In genomic region chr2:47172922-47173695, GRCh38 we compare ENCODE assay signal across 10 cellular contexts. TPM values are rescaled to one million over a fixed set of nuclear protein-coding genes. Genes with fewer than 3 reads are reported as not detected.
A peak's percentile ranks its signal among the peaks of the same experiment; 100 is the strongest.
DNase-seq lines count a peak whose midpoint lies in the region; ATAC-seq and TF ChIP-seq lines count a peak whose summit lies in the region.
"Had no signal": no experiment of that assay in that cellular context is flagged by ENCODE, and none has a peak within 500 bp of the region (broad histone marks: within the 10 kb centered on the region; RNA-seq: fewer than 3 reads in every experiment).

No MANE protein-coding gene starts in this region.

- DNase-seq in heart right ventricle (no peak), left cardiac atrium (no peak), astrocyte of the spinal cord (ENCODE audit: low read depth, low spot score) (no peak), mesenchymal stem cell (no peak), uterus (no peak), omental fat pad (ENCODE audit: low spot score) (no peak)
- DNase-seq in effector CD4-positive, alpha-beta T cell: no peak
- DNase-seq: activated CD4-positive, alpha-beta T cell treated with anti-CD3 and anti-CD28 coated beads for 1 hour had no signal

- no peak overlapping the region for H2BK12ac ChIP-seq in mesenchymal stem cell (ENCODE audit: low read length in 2 of 2)

- H3K27ac ChIP-seq in heart right ventricle (peak overlapping the region in 4 of 10 donors; percentile 10 to 99 (median 97)), mesenchymal stem cell (ENCODE audit: low read length, poor library complexity, severe bottlenecking) (peak overlapping the region; percentile 22), uterus (peak overlapping the region; percentile 99)

- no peak overlapping the region for H3K23ac ChIP-seq in mesenchymal stem cell (ENCODE audit: low read length in 2 of 2)

- ATAC-seq in heart right ventricle (no peak), left cardiac atrium (no peak), HG03469 (IDR thresholded peaks at IDR 0.05; ENCODE audit: unreplicated experiment) (no peak), omental fat pad (ENCODE audit: low FRiP score) (no peak)

- TF ChIP-seq POLR2A in uterus (IDR thresholded peaks at IDR 0.05): no peak

- no peak overlapping the region for H3K14ac ChIP-seq in mesenchymal stem cell (ENCODE audit: low read length in 2 of 2)

- peak overlapping the region; percentile 41 for H3K4me2 ChIP-seq in mesenchymal stem cell (ENCODE audit: low read length, poor library complexity, severe bottlenecking)

- H3K4me1 ChIP-seq in heart right ventricle (peaks cover 3 to 73% (median 67%) of the 10 kb centered on the region in 9 donors), mesenchymal stem cell (ENCODE audit: control insufficient read depth, insufficient read depth, low read depth, low read length) (no peaks in the 10 kb centered on the region), uterus (peaks cover 7 to 11% of the 10 kb centered on the region in 2 donors)

- H3K18ac ChIP-seq in mesenchymal stem cell (ENCODE audit: low read depth in 1 of 2, low read length in 2 of 2): no peak overlapping the region

- no peak overlapping the region for H2BK120ac ChIP-seq in mesenchymal stem cell (ENCODE audit: low read depth, low read length)

- H2AK5ac ChIP-seq in mesenchymal stem cell (ENCODE audit: low read length, severe bottlenecking): no peak overlapping the region

- H3K4ac ChIP-seq in mesenchymal stem cell (ENCODE audit: low read depth in 1 of 2, low read length in 2 of 2): no peak overlapping the region

- H4K91ac ChIP-seq in mesenchymal stem cell (ENCODE audit: low read length): no peak overlapping the region

- H3K27me3 ChIP-seq in heart right ventricle: no peaks in the 10 kb centered on the region
- no peaks in the 10 kb centered on the region for H3K27me3 ChIP-seq in mesenchymal stem cell (ENCODE audit: control insufficient read depth in 1 of 2, insufficient read depth in 1 of 2, low read length in 2 of 2)
- no peaks in the 10 kb centered on the region for H3K27me3 ChIP-seq in uterus

- H2BK5ac ChIP-seq in mesenchymal stem cell (ENCODE audit: low read depth, low read length, poor library complexity, severe bottlenecking): no peak overlapping the region

- no peak overlapping the region for H2AFZ ChIP-seq in mesenchymal stem cell (ENCODE audit: low read depth, low read length)

- intact Hi-C loops in heart right ventricle (cut with DNase I): loop anchor here in 2 of 10 donors (5.0 kb wide), 1 partner anchor 86 kb away; no protein-coding TSS in a partner anchor
- intact Hi-C loops in left cardiac atrium (cut with DNase I): no loop called here
- intact Hi-C loops in uterus (cut with DNase I; ENCODE audit: low total_unique reads): no loop called here

- TF ChIP-seq CTCF in heart right ventricle (IDR thresholded peaks at IDR 0.05) (no peak), astrocyte of the spinal cord (IDR thresholded peaks at IDR 0.05; ENCODE audit: low read depth, low read length) (no peak), uterus (IDR thresholded peaks at IDR 0.05) (no peak), omental fat pad (IDR thresholded peaks at IDR 0.05) (no peak)

- H3K9me3 ChIP-seq in heart right ventricle (no peaks in the 10 kb centered on the region), mesenchymal stem cell (ENCODE audit: control insufficient read depth, low read length) (no peaks in the 10 kb centered on the region), uterus (no peaks in the 10 kb centered on the region)

- peaks cover 3% of the 10 kb centered on the region for H3K79me1 ChIP-seq in mesenchymal stem cell (replicated peaks; ENCODE audit: low read length, poor library complexity, severe bottlenecking)

- peak overlapping the region; percentile 99 for H3K9ac ChIP-seq in mesenchymal stem cell (ENCODE audit: low read length)

- no peak overlapping the region for H2BK15ac ChIP-seq in mesenchymal stem cell (ENCODE audit: low read depth, poor library complexity, severe bottlenecking)

- H4K8ac ChIP-seq in mesenchymal stem cell (ENCODE audit: low read length): no peak overlapping the region

- H3K4me3 ChIP-seq in heart right ventricle (peak overlapping the region in 7 of 10 donors; percentile 1 to 96 (median 79)), astrocyte of the spinal cord (ENCODE audit: low read depth, low read length) (peak overlapping the region; percentile 76), mesenchymal stem cell (ENCODE audit: insufficient read depth in 1 of 2, low read depth in 1 of 2, low read length in 2 of 2) (peak overlapping the region in 1 of 2 experiments; percentile 92), uterus (peak overlapping the region in 1 of 2 donors; percentile 93)

- WGBS in heart right ventricle, 2 donors: 34 to 41% methylated on average over 3 of the region's 3 CpGs
- 50% methylated on average over 1 of the region's 3 CpGs for WGBS in mesenchymal stem cell

- H3K36me3 ChIP-seq in heart right ventricle: peaks cover 0 to 29% (median 6%) of the 10 kb centered on the region in 9 donors
- peaks cover 0 to 37% of the 10 kb centered on the region in 2 experiments for H3K36me3 ChIP-seq in mesenchymal stem cell (ENCODE audit: control insufficient read depth in 1 of 2, insufficient read depth in 2 of 2, low read depth in 1 of 2, low read length in 2 of 2)
- no peaks in the 10 kb centered on the region for H3K36me3 ChIP-seq in uterus

- in situ Hi-C loops in astrocyte of the spinal cord (cut with HindIII; ENCODE audit: low sequenced_read_pairs): no loop called here

RNA-seq across cellular contexts. Expression of gene CALM2, which starts 3.2 kb away (rescaled TPM):
- 100 to 1,000 TPM; 364 to 750 (median 453) TPM for total RNA-seq in heart right ventricle
- 100 to 1,000 TPM; 362 to 367 TPM for polyA plus RNA-seq in heart right ventricle
- 100 to 1,000 TPM; 435 to 492 TPM for total RNA-seq in left cardiac atrium
- polyA plus RNA-seq in mesenchymal stem cell (2013, experiment 1 of 2): 708 TPM
- polyA plus RNA-seq in mesenchymal stem cell (2013, experiment 2 of 2): 761 TPM
- 100 to 1,000 TPM; 456 to 724 (median 652) TPM for total RNA-seq in uterus
- total RNA-seq in omental fat pad: 100 to 1,000 TPM; 424 to 636 (median 601) TPM

RNA-seq across cellular contexts. Expression of gene STPG4, which starts 18.0 kb away (rescaled TPM):
- total RNA-seq in heart right ventricle (under 1 TPM in 2 of 10 donors, not detected in 8; 0.44 to 0.45 TPM), left cardiac atrium (not detected), uterus (1 to 10 TPM in 1 of 4 donors, not detected in 3; 1.0 TPM), omental fat pad (1 to 10 TPM in 1 of 4 donors, under 1 TPM in 2, not detected in 1; 0.46 to 1.2 (median 0.63) TPM)
- under 1 TPM in 1 of 2 donors, not detected in 1; 0.06 TPM for polyA plus RNA-seq in heart right ventricle
- polyA plus RNA-seq in mesenchymal stem cell (2013, experiment 1 of 2): 0.06 TPM
- 0.05 TPM for polyA plus RNA-seq in mesenchymal stem cell (2013, experiment 2 of 2)
- total RNA-seq: Daoy had no signal
